In the genomic region with DNA sequence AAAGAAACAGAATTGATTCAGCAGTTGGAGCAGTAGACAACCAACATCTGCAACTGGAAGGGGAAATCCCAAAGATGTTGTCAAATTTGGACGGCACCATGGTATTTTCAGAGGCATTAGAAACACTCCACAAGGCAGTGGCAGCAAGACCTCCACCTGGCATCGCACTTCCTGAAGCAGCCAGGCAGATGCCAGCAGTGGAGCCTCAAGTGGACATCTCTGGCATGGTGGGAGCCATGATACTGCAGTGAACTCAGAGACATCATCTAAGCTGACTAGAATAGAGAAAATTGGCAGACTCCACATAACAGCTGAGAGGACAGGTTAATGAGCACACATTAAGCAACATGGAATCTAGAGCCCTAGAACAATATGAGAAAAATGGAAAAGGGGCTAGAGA, we compare ENCODE assay signal across 17 cellular contexts.
DNase-seq lines count a peak whose midpoint lies in the region; TF ChIP-seq lines count a peak whose summit lies in the region.
"Had no signal": no experiment of that assay in that cellular context is flagged by ENCODE, and none has a peak within 500 bp of the region (broad histone marks: within the 10 kb centered on the region; RNA-seq: fewer than 3 reads in every experiment).

No MANE protein-coding gene starts in this region.

- H3K27ac ChIP-seq in brain microvascular endothelial cell = no peak overlapping the region
- H3K27ac ChIP-seq: neural progenitor cell, upper lobe of left lung had no signal

- peak; percentile 53 for DNase-seq in DMS53 (lab: John Stamatoyannopoulos, UW)
- DNase-seq in DMS53 treated with DMSO at 0.1 percent for 48 hours (lab: John Stamatoyannopoulos, UW; ENCODE audit: unreplicated experiment) = no peak
- no peak for DNase-seq in GM06990 (ENCODE audit: extremely low read depth, insufficient read length)
- DNase-seq in NAMALWA (ENCODE audit: low spot score) = peak; percentile 67
- DNase-seq in brain microvascular endothelial cell = no peak
- DNase-seq in KG1 (lab: John Stamatoyannopoulos, UW) = no peak
- DNase-seq in kidney glomerular epithelial cell (lab: John Stamatoyannopoulos, UW) = no peak
- no peak for DNase-seq in globus pallidus (ENCODE audit: low spot score)
- DNase-seq: CD4-positive, alpha-beta T cell; central memory CD4-positive, alpha-beta T cell; effector memory CD4-positive, alpha-beta T cell; GF-D8; NCI-H345; stimulated activated CD4-positive, alpha-beta T cell treated with anti-CD3 and anti-CD28 coated beads, Interleukin-2, amount 100 ng/mL, for 48 hours; SW 1271; upper lobe of left lung had no signal

- no peaks in the 10 kb centered on the region for H3K27me3 ChIP-seq in GM06990 (replicated peaks; ENCODE audit: control insufficient read depth, insufficient read depth, low read length)
- no peaks in the 10 kb centered on the region for H3K27me3 ChIP-seq in brain microvascular endothelial cell (replicated peaks)
- H3K27me3 ChIP-seq: neural progenitor cell, upper lobe of left lung had no signal

- TF ChIP-seq CTCF in GM06990 (IDR thresholded peaks at IDR 0.05; ENCODE audit: insufficient read depth, low read length, poor library complexity, severe bottlenecking) (peak; percentile 42), brain microvascular endothelial cell (IDR thresholded peaks at IDR 0.05; ENCODE audit: low read depth, low read length, missing control alignments) (peak; percentile 17)

- in situ Hi-C loops in brain microvascular endothelial cell (cut with HindIII; ENCODE audit: low pct_ligation_motif_present, low sequenced_read_pairs) = no loop called here

- H3K4me3 ChIP-seq in GM06990 (replicated peaks; ENCODE audit: low read depth, low read length) (no peak overlapping the region), brain microvascular endothelial cell (ENCODE audit: low read depth, low read length) (no peak overlapping the region)
- H3K4me3 ChIP-seq: neural progenitor cell, upper lobe of left lung had no signal

- no peaks in the 10 kb centered on the region for H3K36me3 ChIP-seq in GM06990 (ENCODE audit: control insufficient read depth, insufficient read depth, low read length)
- no peaks in the 10 kb centered on the region for H3K36me3 ChIP-seq in brain microvascular endothelial cell (replicated peaks)
- H3K36me3 ChIP-seq: neural progenitor cell, upper lobe of left lung had no signal

Comparison
In these comparisons a context has a peak if more than half of its experiments do, and no peak if none do; other contexts are left out.
1. DNase-seq: peak in DMS53 (single experiment) and NAMALWA (single experiment); none in DMS53 treated with DMSO at 0.1 percent for 48 hours (single experiment), GM06990 (single experiment), brain microvascular endothelial cell (single experiment), KG1 (single experiment), kidney glomerular epithelial cell (single experiment) and globus pallidus (single experiment).